8 cellular contexts compared by ENCODE assay signal in the genomic region with DNA sequence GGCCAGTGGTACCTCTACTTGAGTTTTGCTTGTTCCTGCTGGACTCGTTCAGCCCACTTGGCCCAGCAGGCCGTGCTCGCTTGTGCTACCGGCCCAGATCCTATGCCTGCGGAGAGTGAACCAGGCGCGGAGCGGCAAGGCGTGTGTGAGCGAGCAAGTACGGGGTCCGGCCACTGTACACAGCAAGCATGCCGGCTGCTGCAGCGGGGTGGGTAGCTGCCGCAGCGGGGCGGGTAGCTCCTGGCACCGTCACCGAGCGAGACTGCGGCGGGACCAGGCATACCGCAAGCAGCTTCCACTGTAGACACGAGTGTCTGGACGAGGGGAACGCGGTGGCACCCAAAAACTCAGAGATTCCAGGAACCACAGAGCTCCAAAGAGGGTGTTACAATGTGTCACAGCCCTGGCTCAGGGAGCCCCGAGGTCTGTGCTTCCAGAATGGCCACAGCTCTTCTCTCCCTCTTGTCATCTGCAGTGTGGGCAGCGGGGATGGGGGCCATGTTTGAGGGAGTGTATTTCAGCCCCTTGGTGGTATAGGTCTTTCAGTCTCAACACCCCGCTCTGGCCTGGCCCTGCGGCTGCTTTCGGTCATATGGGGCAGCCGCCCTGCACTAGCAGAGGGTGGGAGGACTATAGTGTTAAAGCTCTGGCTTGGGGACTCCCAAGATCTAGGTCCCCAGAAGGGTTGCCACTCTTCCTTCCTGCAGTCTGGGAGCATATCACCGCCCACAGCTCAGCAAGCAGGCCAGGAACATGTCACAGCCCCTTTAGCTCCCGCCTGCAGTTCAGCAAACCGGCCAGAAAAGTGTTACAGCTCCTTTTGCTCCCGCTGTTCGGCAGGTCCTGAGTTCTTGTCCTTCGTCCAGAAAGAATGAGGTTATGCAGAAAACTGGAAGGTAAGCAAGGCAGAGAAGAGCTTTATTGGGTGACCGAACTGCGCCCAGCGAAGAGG. TPM values are rescaled to one million over a fixed set of nuclear protein-coding genes. Genes with fewer than 3 reads are reported as not detected.
DNase-seq lines count a peak whose midpoint lies in the region; ATAC-seq and TF ChIP-seq lines count a peak whose summit lies in the region.

No MANE protein-coding gene starts in this region.

- DNase-seq in C1 segment of cervical spinal cord (lab: John Stamatoyannopoulos, UW) (peak in 9 of 14 donors; percentile 3 to 51 (median 20)), Peyer's patch (peak in 2 of 3 donors; percentile 47 to 49), epithelial cell of proximal tubule (ENCODE audit: low read depth) (no peak), ovary (peak in 4 of 5 donors; percentile 13 to 47 (median 32)), NCI-H187 (lab: John Stamatoyannopoulos, UW) (no peak), transverse colon (no peak), iPS-NIHi11 (ENCODE audit: low spot score) (no peak)

- H3K4me1 ChIP-seq in Peyer's patch (peaks cover 0 to 5% (median 0%) of the 10 kb centered on the region in 4 donors), ovary (ENCODE audit: insufficient read depth) (no peaks in the 10 kb centered on the region), transverse colon (peaks cover 1 to 13% (median 4%) of the 10 kb centered on the region in 4 donors)

- no peak overlapping the region for H3K27ac ChIP-seq in Peyer's patch
- H3K27ac ChIP-seq in ovary, result no peak overlapping the region
- no peak overlapping the region for H3K27ac ChIP-seq in transverse colon

- no peaks in the 10 kb centered on the region for H3K36me3 ChIP-seq in Peyer's patch
- H3K36me3 ChIP-seq in ovary, result no peaks in the 10 kb centered on the region
- no peaks in the 10 kb centered on the region for H3K36me3 ChIP-seq in transverse colon

- no peak for TF ChIP-seq CTCF in Peyer's patch (IDR thresholded peaks at IDR 0.05)
- no peak for TF ChIP-seq CTCF in epithelial cell of proximal tubule (conservative IDR thresholded peaks at IDR 0.05; ENCODE audit: low read depth, low read length)
- no peak for TF ChIP-seq CTCF in ovary (IDR thresholded peaks at IDR 0.05)
- no peak for TF ChIP-seq CTCF in transverse colon (IDR thresholded peaks at IDR 0.05)

- ATAC-seq in GM18858 (IDR thresholded peaks at IDR 0.05; ENCODE audit: unreplicated experiment), result no peak

- in situ Hi-C loops in transverse colon (cut with MboI; ENCODE audit: low pct_ligation_motif_present in 1 of 4, low pct_unique_long_range_greater_than_20kb in 1 of 4, low sequenced_read_pairs in 3 of 4), result no loop called here

- TF ChIP-seq EP300 in ovary (IDR thresholded peaks at IDR 0.05) (no peak), transverse colon (IDR thresholded peaks at IDR 0.05; ENCODE audit: low read depth) (no peak)

- intact Hi-C loops in ovary (cut with DNase I), result loop anchor here in 2 of 4 donors (5.0 to 10.0 kb wide), 2 partner anchors 288 to 290 kb away; partner anchors contain the start of gene TSPYL1 (in 2 of the 2)
- intact Hi-C loops in transverse colon (cut with DNase I; ENCODE audit: low total_unique reads), result no loop called here

- H3K9me3 ChIP-seq in Peyer's patch (no peaks in the 10 kb centered on the region), ovary (no peaks in the 10 kb centered on the region), transverse colon (no peaks in the 10 kb centered on the region)

- TF ChIP-seq POLR2A in Peyer's patch (IDR thresholded peaks at IDR 0.05), result no peak
- no peak for TF ChIP-seq POLR2A in ovary (IDR thresholded peaks at IDR 0.05)
- no peak for TF ChIP-seq POLR2A in transverse colon (IDR thresholded peaks at IDR 0.05)

- H3K4me3 ChIP-seq in Peyer's patch, result peak overlapping the region in 2 of 4 donors; percentile 22 to 23
- H3K4me3 ChIP-seq in epithelial cell of proximal tubule (ENCODE audit: low read depth, low read length), result peak overlapping the region; percentile 43
- no peak overlapping the region for H3K4me3 ChIP-seq in ovary
- peak overlapping the region in 2 of 4 donors; percentile 12 to 35 for H3K4me3 ChIP-seq in transverse colon

- WGBS in ovary, 3 donors, result 48 to 60% (median 49%) methylated on average over 42 of the region's 42 CpGs
- 64% methylated on average over 41 of the region's 42 CpGs; no CpG with 5 or more reads in 1 of the 2 donors for WGBS in transverse colon (ENCODE audit: low coverage in 1 of 2), 2 donors

- no peaks in the 10 kb centered on the region for H3K27me3 ChIP-seq in Peyer's patch
- H3K27me3 ChIP-seq in ovary, result no peaks in the 10 kb centered on the region
- peaks cover 18% of the 10 kb centered on the region for H3K27me3 ChIP-seq in transverse colon

RNA-seq across cellular contexts. Expression of gene RWDD1, which starts 6.1 kb away (rescaled TPM):
- total RNA-seq in Peyer's patch, result 10 to 100 TPM; 13.3 to 40.4 (median 22.4) TPM
- 25.2 and 39.7 TPM in 2 replicates for total RNA-seq in epithelial cell of proximal tubule
- 10 to 100 TPM; 36.5 to 53.0 (median 48.8) TPM for total RNA-seq in ovary
- 10 to 100 TPM; 56.8 to 82.2 TPM for polyA plus RNA-seq in ovary
- total RNA-seq in transverse colon, result 10 to 100 TPM; 16.7 to 37.2 (median 30.3) TPM

RNA-seq across cellular contexts. Expression of gene CALHM4, which starts 11.6 kb away (rescaled TPM):
- not detected for total RNA-seq in Peyer's patch
- total RNA-seq in epithelial cell of proximal tubule, result not detected in 2 replicates
- not detected for total RNA-seq in ovary
- polyA plus RNA-seq in ovary, result under 1 TPM in 1 of 2 donors, not detected in 1; 0.38 TPM
- total RNA-seq in transverse colon, result not detected

RNA-seq across cellular contexts. Expression of gene TRAPPC3L, which starts 19.7 kb away (rescaled TPM):
- not detected for total RNA-seq in Peyer's patch
- total RNA-seq in epithelial cell of proximal tubule, result not detected in 2 replicates
- under 1 TPM in 1 of 7 donors, not detected in 6; 0.10 TPM for total RNA-seq in ovary
- under 1 TPM; 0.08 to 0.20 TPM for polyA plus RNA-seq in ovary
- total RNA-seq in transverse colon, result not detected

RNA-seq across cellular contexts. Expression of gene RSPH4A, which starts 51.1 kb away (rescaled TPM):
- 1 to 10 TPM in 2 of 4 donors, under 1 TPM in 2; 0.35 to 5.0 (median 1.2) TPM for total RNA-seq in Peyer's patch
- not detected in 2 replicates for total RNA-seq in epithelial cell of proximal tubule
- total RNA-seq in ovary, result 10 to 100 TPM in 1 of 7 donors, 1 to 10 TPM in 6; 1.0 to 17.9 (median 2.3) TPM
- under 1 TPM; 0.52 to 0.55 TPM for polyA plus RNA-seq in ovary
- under 1 TPM in 2 of 4 donors, not detected in 2; 0.32 to 0.55 TPM for total RNA-seq in transverse colon

RNA-seq across cellular contexts. Expression of gene CALHM5, which starts 53.8 kb away (rescaled TPM):
- total RNA-seq in Peyer's patch, result under 1 TPM in 3 of 4 donors, not detected in 1; 0.09 to 0.80 (median 0.53) TPM
- total RNA-seq in epithelial cell of proximal tubule, result 0.07 and 0.12 TPM in 2 replicates
- total RNA-seq in ovary, result 1 to 10 TPM in 2 of 7 donors, under 1 TPM in 5; 0.20 to 1.2 (median 0.68) TPM
- 1 to 10 TPM in 1 of 2 donors, under 1 TPM in 1; 0.70 to 3.2 TPM for polyA plus RNA-seq in ovary
- 1 to 10 TPM in 1 of 4 donors, under 1 TPM in 2, not detected in 1; 0.27 to 3.8 (median 0.64) TPM for total RNA-seq in transverse colon

Comparison
In these comparisons a context has a peak if more than half of its experiments do, and no peak if none do; other contexts are left out.
1. DNase-seq: peak in C1 segment of cervical spinal cord (9 of 14), Peyer's patch (2 of 3) and ovary (4 of 5); none in epithelial cell of proximal tubule (single experiment), NCI-H187 (0 of 2), transverse colon (single experiment) and iPS-NIHi11 (single experiment).